16 cellular contexts compared by ENCODE assay signal in genomic region chr21:32334980-32335471, GRCh38. TPM values are rescaled to one million over a fixed set of nuclear protein-coding genes. Genes with fewer than 3 reads are reported as not detected.
DNase-seq lines count a peak whose midpoint lies in the region; ATAC-seq and TF ChIP-seq lines count a peak whose summit lies in the region.
"Had no signal": no experiment of that assay in that cellular context is flagged by ENCODE, and none has a peak within 500 bp of the region (broad histone marks: within the 10 kb centered on the region; RNA-seq: fewer than 3 reads in every experiment).

No MANE protein-coding gene starts in this region.

- no peaks in the 10 kb centered on the region for H3K27me3 Mint-ChIP-seq in progenitor cell of endocrine pancreas
- H3K27me3 Mint-ChIP-seq: activated T-cell treated with anti-CD3 and anti-CD28 coated beads, Interleukin-2, amount 50 U/mL, for 24 hours had no signal

- DNase-seq in COLO829 (ENCODE audit: low spot score) (peak; percentile 27), NCI-H524 treated with DMSO at 0.1 percent for 48 hours (lab: John Stamatoyannopoulos, UW) (peak; percentile 99), fibroblast of gingiva (ENCODE audit: low read depth) (peak; percentile 70), nucleus accumbens (lab: John Stamatoyannopoulos, UW) (peak in 48 of 56 donors; percentile 16 to 76 (median 60)), GM13977 (ENCODE audit: low spot score) (no peak), progenitor cell of endocrine pancreas (ENCODE audit: low spot score, unreplicated experiment) (no peak), NCI-H1105 (lab: John Stamatoyannopoulos, UW) (no peak)
- DNase-seq: activated T-cell treated with anti-CD3 and anti-CD28 coated beads, Interleukin-2, amount 50 U/mL, for 24 hours; Karpas-422; lower lobe of right lung had no signal

- H3K4me3 Mint-ChIP-seq in progenitor cell of endocrine pancreas (ENCODE audit: low read depth) = no peak overlapping the region
- H3K4me3 Mint-ChIP-seq: activated T-cell treated with anti-CD3 and anti-CD28 coated beads, Interleukin-2, amount 50 U/mL, for 24 hours; CD14-positive monocyte had no signal

- peaks cover 20% of the 10 kb centered on the region for H3K36me3 Mint-ChIP-seq in progenitor cell of endocrine pancreas (ENCODE audit: insufficient read depth)

- H3K27ac Mint-ChIP-seq in progenitor cell of endocrine pancreas = no peak overlapping the region
- H3K27ac Mint-ChIP-seq: activated T-cell treated with anti-CD3 and anti-CD28 coated beads, Interleukin-2, amount 50 U/mL, for 24 hours had no signal

- ATAC-seq in GM21825 (IDR thresholded peaks at IDR 0.05; ENCODE audit: unreplicated experiment) = no peak
- ATAC-seq: HCT116, lower lobe of right lung had no signal

- TF ChIP-seq CTCF in GM13977 (IDR thresholded peaks at IDR 0.05; ENCODE audit: extremely low read depth, insufficient read depth, missing control alignments) (no peak), progenitor cell of endocrine pancreas (IDR thresholded peaks at IDR 0.05; ENCODE audit: unreplicated experiment) (no peak)

- in situ Hi-C loops in GM13977 (cut with MboI; ENCODE audit: low pct_unique_long_range_greater_than_20kb, low sequenced_read_pairs, unreplicated experiment) = no loop called here

- H3K9me3 Mint-ChIP-seq in progenitor cell of endocrine pancreas (ENCODE audit: low read depth) = no peaks in the 10 kb centered on the region
- H3K9me3 Mint-ChIP-seq: activated T-cell treated with anti-CD3 and anti-CD28 coated beads, Interleukin-2, amount 50 U/mL, for 24 hours; CD14-positive monocyte had no signal

- no peaks in the 10 kb centered on the region for H3K4me1 Mint-ChIP-seq in progenitor cell of endocrine pancreas (ENCODE audit: low read depth)
- H3K4me1 Mint-ChIP-seq: CD14-positive monocyte had no signal

RNA-seq across cellular contexts. Expression of gene MRAP, which starts 36.4 kb away (rescaled TPM):
- 0.89 and 1.2 TPM in 2 replicates for total RNA-seq in progenitor cell of endocrine pancreas
- total RNA-seq: cardiac muscle cell, lower lobe of right lung, renal cortical epithelial cell, ureter had no signal

RNA-seq across cellular contexts. Expression of gene MIS18A, which starts 56.2 kb away (rescaled TPM):
- 22.3 and 23.6 TPM in 2 replicates for total RNA-seq in progenitor cell of endocrine pancreas

RNA-seq across cellular contexts. Expression of gene URB1, which starts 57.8 kb away (rescaled TPM):
- total RNA-seq in progenitor cell of endocrine pancreas = 17.0 and 17.1 TPM in 2 replicates

Comparison
In these comparisons a context has a peak if more than half of its experiments do, and no peak if none do; other contexts are left out.
1. DNase-seq: peak in COLO829 (single experiment), NCI-H524 treated with DMSO at 0.1 percent for 48 hours (single experiment), fibroblast of gingiva (single experiment) and nucleus accumbens (48 of 56); none in GM13977 (single experiment), progenitor cell of endocrine pancreas (single experiment) and NCI-H1105 (single experiment).